8 cellular contexts compared by ENCODE assay signal in genomic region chr4:180057198-180057821, GRCh38.
DNase-seq lines count a peak whose midpoint lies in the region; ATAC-seq, FAIRE-seq and TF ChIP-seq lines count a peak whose summit lies in the region.

No MANE protein-coding gene starts in this region.

- peaks cover 47% of the 10 kb centered on the region for H3K27me3 Mint-ChIP-seq in activated naive CD4-positive, alpha-beta T cell treated with anti-CD3 and anti-CD28 coated beads, Interleukin-2, amount 10 ng/mL, durations not matched to agents 7 days and 5 days

- no peak for DNase-seq in left ventricle myocardium inferior
- DNase-seq in Right ventricle myocardium superior: no peak
- DNase-seq in RWPE2 (ENCODE audit: low spot score): no peak
- DNase-seq in urothelium cell line (ENCODE audit: low spot score): peak; percentile 6
- DNase-seq in right cardiac atrium: no peak
- DNase-seq in activated naive CD4-positive, alpha-beta T cell treated with anti-CD3 and anti-CD28 coated beads, Interleukin-2, amount 10 ng/mL, durations not matched to agents 7 days and 5 days: no peak
- DNase-seq in H4 (ENCODE audit: low spot score): no peak

- H3K27ac ChIP-seq in left ventricle myocardium inferior (replicated peaks) (no peak overlapping the region), RWPE2 (ENCODE audit: poor library complexity, severe bottlenecking) (no peak overlapping the region), iPS-18a (ENCODE audit: low read length) (no peak overlapping the region), right cardiac atrium (ENCODE audit: low read length) (no peak overlapping the region)

- H3K27ac Mint-ChIP-seq in activated naive CD4-positive, alpha-beta T cell treated with anti-CD3 and anti-CD28 coated beads, Interleukin-2, amount 10 ng/mL, durations not matched to agents 7 days and 5 days: no peak overlapping the region

- ATAC-seq in Right ventricle myocardium superior (ENCODE audit: poor library complexity) (no peak), RWPE2 (ENCODE audit: low read depth) (0 out of 3 replicates have a peak, but pooled peaks have one; percentile 8), right cardiac atrium (no peak)

- intact Hi-C loops in left ventricle myocardium inferior (cut with micrococcal nuclease) (no loop called here), Right ventricle myocardium superior (cut with DNase I) (no loop called here), right cardiac atrium (cut with DNase I) (no loop called here)

- peaks cover 69% of the 10 kb centered on the region for H3K27me3 ChIP-seq in left ventricle myocardium inferior (ENCODE audit: low read depth)
- H3K27me3 ChIP-seq in RWPE2 (ENCODE audit: insufficient read depth, poor library complexity, severe bottlenecking): peaks cover 54% of the 10 kb centered on the region
- H3K27me3 ChIP-seq in iPS-18a (ENCODE audit: control insufficient read depth, insufficient read depth, low read length): peaks cover 36% of the 10 kb centered on the region
- peaks cover 2% of the 10 kb centered on the region for H3K27me3 ChIP-seq in right cardiac atrium (ENCODE audit: control insufficient read depth, insufficient read depth)

- no peaks in the 10 kb centered on the region for H3K9me3 Mint-ChIP-seq in activated naive CD4-positive, alpha-beta T cell treated with anti-CD3 and anti-CD28 coated beads, Interleukin-2, amount 10 ng/mL, durations not matched to agents 7 days and 5 days

- H3K9me3 ChIP-seq in left ventricle myocardium inferior (replicated peaks): no peaks in the 10 kb centered on the region
- no peaks in the 10 kb centered on the region for H3K9me3 ChIP-seq in RWPE2 (ENCODE audit: severe bottlenecking)
- no peaks in the 10 kb centered on the region for H3K9me3 ChIP-seq in iPS-18a (ENCODE audit: control insufficient read depth, low read depth, low read length)
- H3K9me3 ChIP-seq in right cardiac atrium (ENCODE audit: control insufficient read depth, low read length): no peaks in the 10 kb centered on the region

- 9% methylated on average over 8 of the region's 8 CpGs for WGBS in right cardiac atrium

- H3K4me1 ChIP-seq in left ventricle myocardium inferior (peaks cover 22% of the 10 kb centered on the region), RWPE2 (ENCODE audit: insufficient read depth, poor library complexity, severe bottlenecking) (no peaks in the 10 kb centered on the region), iPS-18a (ENCODE audit: control insufficient read depth, low read depth, low read length) (no peaks in the 10 kb centered on the region), right cardiac atrium (ENCODE audit: control insufficient read depth, insufficient read depth, low read length) (no peaks in the 10 kb centered on the region)

- no peak overlapping the region for H3K4me3 Mint-ChIP-seq in activated naive CD4-positive, alpha-beta T cell treated with anti-CD3 and anti-CD28 coated beads, Interleukin-2, amount 10 ng/mL, durations not matched to agents 7 days and 5 days

- TF ChIP-seq CTCF in left ventricle myocardium inferior (IDR thresholded peaks at IDR 0.05; ENCODE audit: borderline replicate concordance) (no peak), RWPE2 (IDR thresholded peaks at IDR 0.05; ENCODE audit: poor library complexity, severe bottlenecking) (no peak)

- CTCF ChIA-PET in activated naive CD4-positive, alpha-beta T cell treated with anti-CD3 and anti-CD28 coated beads, Interleukin-2, amount 10 ng/mL, durations not matched to agents 7 days and 5 days (lab: Charles Lee): no interaction called here

- no peak overlapping the region for H3K9ac ChIP-seq in iPS-18a (ENCODE audit: low read length)

- no peaks in the 10 kb centered on the region for H3K36me3 ChIP-seq in left ventricle myocardium inferior
- H3K36me3 ChIP-seq in RWPE2 (ENCODE audit: low read depth): no peaks in the 10 kb centered on the region
- H3K36me3 ChIP-seq in iPS-18a (ENCODE audit: control insufficient read depth, low read depth, low read length): no peaks in the 10 kb centered on the region

- H3K36me3 Mint-ChIP-seq in activated naive CD4-positive, alpha-beta T cell treated with anti-CD3 and anti-CD28 coated beads, Interleukin-2, amount 10 ng/mL, durations not matched to agents 7 days and 5 days: no peaks in the 10 kb centered on the region

- peaks cover 10% of the 10 kb centered on the region for H3K4me1 Mint-ChIP-seq in activated naive CD4-positive, alpha-beta T cell treated with anti-CD3 and anti-CD28 coated beads, Interleukin-2, amount 10 ng/mL, durations not matched to agents 7 days and 5 days

- H3K4me3 ChIP-seq in left ventricle myocardium inferior: peak overlapping the region; percentile 64
- H3K4me3 ChIP-seq in RWPE2 (ENCODE audit: severe bottlenecking): no peak overlapping the region
- H3K4me3 ChIP-seq in iPS-18a (ENCODE audit: low read length): peak overlapping the region; percentile 75
- H3K4me3 ChIP-seq in right cardiac atrium (ENCODE audit: low read length): no peak overlapping the region

- no peak for FAIRE-seq in urothelium cell line (lab: Jason Lieb, UNC)

Comparison
In these comparisons a context has a peak if more than half of its experiments do, and no peak if none do; other contexts are left out.
1. H3K4me3 ChIP-seq: peak in left ventricle myocardium inferior (single experiment) and iPS-18a (single experiment); none in RWPE2 (single experiment) and right cardiac atrium (single experiment).